In the genomic region with DNA sequence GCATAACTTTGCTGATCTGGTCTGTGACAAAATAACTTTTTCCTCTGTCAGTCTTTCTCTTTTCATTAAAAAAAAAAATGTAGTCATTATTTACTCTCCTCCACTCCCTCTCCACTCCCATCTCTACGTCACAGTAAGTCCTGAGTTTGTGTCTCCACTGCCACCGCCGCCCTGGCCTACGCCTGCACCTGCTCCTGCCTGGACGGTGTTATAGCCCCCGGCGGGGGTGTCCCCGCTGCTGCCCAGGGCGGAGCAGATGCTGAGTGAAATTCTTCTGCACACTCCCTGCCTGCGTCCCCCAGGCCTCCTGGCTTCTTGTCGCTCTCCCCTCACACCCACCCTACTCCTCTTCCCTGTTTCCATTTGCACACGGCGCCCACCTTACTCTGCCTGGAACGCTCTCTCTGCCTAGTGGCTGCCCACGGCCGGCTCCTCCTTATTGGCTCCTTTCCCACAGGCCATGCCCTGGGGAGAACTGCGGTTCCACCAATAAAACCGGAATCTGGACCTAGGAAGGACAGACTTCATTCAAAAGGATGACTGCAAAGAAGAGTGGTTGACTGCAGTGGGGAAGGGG, we compare ENCODE assay signal across 19 cellular contexts. TPM values are rescaled to one million over a fixed set of nuclear protein-coding genes. Genes with fewer than 3 reads are reported as not detected.
DNase-seq lines count a peak whose midpoint lies in the region; ATAC-seq and FAIRE-seq lines count a peak whose summit lies in the region.
"Had no signal": no experiment of that assay in that cellular context is flagged by ENCODE, and none has a peak within 500 bp of the region (broad histone marks: within the 10 kb centered on the region; RNA-seq: fewer than 3 reads in every experiment).

No MANE protein-coding gene starts in this region.

- ATAC-seq in left colon (peak; percentile 98), GM21576 (IDR thresholded peaks at IDR 0.05; ENCODE audit: unreplicated experiment) (no peak)
- ATAC-seq: A549, PC-3 had no signal

- intact Hi-C loops in left colon (cut with DNase I, micrococcal nuclease), result no loop called here

- no peak for FAIRE-seq in GM19239 (lab: Jason Lieb, UNC)
- FAIRE-seq: A549, G401.6 had no signal

- peak; percentile 92 for DNase-seq in COLO668 (lab: John Stamatoyannopoulos, UW; ENCODE audit: unreplicated experiment)
- DNase-seq in DMS53 treated with DMSO at 0.1 percent for 48 hours (lab: John Stamatoyannopoulos, UW; ENCODE audit: unreplicated experiment), result peak; percentile 58
- DNase-seq in NCI-H345 (lab: John Stamatoyannopoulos, UW), result peak; percentile 40
- peak; percentile 53 to 60 for DNase-seq in left colon
- DNase-seq in activated CD4-positive, CD25-positive, alpha-beta regulatory T cell treated with anti-CD3 and anti-CD28 coated beads, Interleukin-2, amount 50 U/mL, for 72 hours, result no peak
- DNase-seq in SHP77 (lab: John Stamatoyannopoulos, UW), result no peak
- DNase-seq in GM19239 (ENCODE audit: insufficient read length, low spot score), result no peak
- DNase-seq: C1 segment of cervical spinal cord; CD4-positive, alpha-beta memory T cell; DMS 273 treated with DMSO at 0.1 percent for 48 hours; GOT3; HCEC 1CT; MM.1S; NCI-H187 treated with DMSO at 0.1 percent for 48 hours; NCI-H774; PC-3 had no signal

RNA-seq across cellular contexts. Expression of gene C1orf174, which starts 55.2 kb away (rescaled TPM):
- total RNA-seq in left colon, result 10 to 100 TPM; 17.1 to 22.3 TPM

Comparison
In these comparisons a context has a peak if more than half of its experiments do, and no peak if none do; other contexts are left out.
1. DNase-seq: peak in COLO668 (single experiment), DMS53 treated with DMSO at 0.1 percent for 48 hours (single experiment), NCI-H345 (single experiment) and left colon (2 of 2); none in activated CD4-positive, CD25-positive, alpha-beta regulatory T cell treated with anti-CD3 and anti-CD28 coated beads, Interleukin-2, amount 50 U/mL, for 72 hours (single experiment), SHP77 (0 of 2) and GM19239 (single experiment).